ENCODE assay signal across 10 cellular contexts in genomic region chr1:110390692-110391232, GRCh38. TPM values are rescaled to one million over a fixed set of nuclear protein-coding genes. Genes with fewer than 3 reads are reported as not detected.
DNase-seq lines count a peak whose midpoint lies in the region; ATAC-seq and TF ChIP-seq lines count a peak whose summit lies in the region.
"Had no signal": no experiment of that assay in that cellular context is flagged by ENCODE, and none has a peak within 500 bp of the region (broad histone marks: within the 10 kb centered on the region; RNA-seq: fewer than 3 reads in every experiment).

SLC16A4 (minus strand) TSS chr1:110391026; CDS start chr1:110389323, 1,703 bp downstream.

- DNase-seq in AG20443 (ENCODE audit: low spot score) (peak; percentile 79), RWPE2 (ENCODE audit: low spot score) (no peak), fibroblast of peridontal ligament (ENCODE audit: extremely low read depth) (peak; percentile 95), omental fat pad (ENCODE audit: low spot score) (no peak), NCI-H146 (lab: John Stamatoyannopoulos, UW) (no peak)
- no peak for DNase-seq in stimulated activated naive CD4-positive, alpha-beta T cell treated with Interleukin-2 at 50 U/mL for 16 hours (lab: John Stamatoyannopoulos, UW)
- DNase-seq: stimulated activated naive B cell treated with anti-CD40 and anti-IgM and Interleukin-4, amounts not matched to agents 10 μg/mL and 1 μg/mL and 100 μg/mL, for 72 hours had no signal

- H3K36me3 ChIP-seq in RWPE2 (ENCODE audit: low read depth), result no peaks in the 10 kb centered on the region; the same call in 1 of the 2 replicates

- TF ChIP-seq CTCF in RWPE2 (IDR thresholded peaks at IDR 0.05; ENCODE audit: poor library complexity, severe bottlenecking) (no peak), omental fat pad (IDR thresholded peaks at IDR 0.05) (no peak)

- no peak within 1 kb of the TSS for H3K4me3 ChIP-seq in RWPE2 (ENCODE audit: severe bottlenecking)

- H3K27me3 ChIP-seq in RWPE2 (ENCODE audit: insufficient read depth, poor library complexity, severe bottlenecking), result no peaks in the 10 kb centered on the region

- no peaks in the 10 kb centered on the region for H3K9me3 ChIP-seq in RWPE2 (ENCODE audit: severe bottlenecking)

- H3K4me1 ChIP-seq in RWPE2 (ENCODE audit: insufficient read depth, poor library complexity, severe bottlenecking), result peaks cover 16% of the 10 kb centered on the region

- H3K27ac ChIP-seq in RWPE2 (ENCODE audit: poor library complexity, severe bottlenecking), result no peak within 1 kb of the TSS
- H3K27ac ChIP-seq: HL-60 had no signal

- peak; percentile 33; the same call in 1 of the 3 replicates for ATAC-seq in RWPE2 (ENCODE audit: low read depth)
- ATAC-seq in omental fat pad (ENCODE audit: low FRiP score), result peak; percentile 75
- ATAC-seq in activated CD4-positive, CD25-positive, alpha-beta regulatory T cell treated with anti-CD3 and anti-CD28 coated beads, Interleukin-2, amount 50 U/mL, for 24 hours, result no peak
- ATAC-seq in HG02588 (IDR thresholded peaks at IDR 0.05; ENCODE audit: unreplicated experiment), result no peak
- ATAC-seq: stimulated activated naive B cell treated with anti-CD40 and anti-IgM and Interleukin-4, amounts not matched to agents 10 μg/mL and 1 μg/mL and 100 μg/mL, for 72 hours had no signal

RNA-seq across cellular contexts. Expression of gene SLC16A4, which starts in this region (rescaled TPM):
- 10 to 100 TPM in 1 of 4 donors, 1 to 10 TPM in 3; 9.1 to 19.8 (median 9.7) TPM for total RNA-seq in omental fat pad

Comparison
In these comparisons a context has a peak if more than half of its experiments do, and no peak if none do; other contexts are left out.
1. DNase-seq: peak in AG20443 (single experiment) and fibroblast of peridontal ligament (single experiment); none in RWPE2 (single experiment), omental fat pad (single experiment), stimulated activated naive CD4-positive, alpha-beta T cell treated with Interleukin-2 at 50 U/mL for 16 hours (single experiment) and NCI-H146 (single experiment).
2. ATAC-seq: peak in RWPE2 (single experiment) and omental fat pad (single experiment); none in activated CD4-positive, CD25-positive, alpha-beta regulatory T cell treated with anti-CD3 and anti-CD28 coated beads, Interleukin-2, amount 50 U/mL, for 24 hours (0 of 2) and HG02588 (single experiment).